In the genomic region with DNA sequence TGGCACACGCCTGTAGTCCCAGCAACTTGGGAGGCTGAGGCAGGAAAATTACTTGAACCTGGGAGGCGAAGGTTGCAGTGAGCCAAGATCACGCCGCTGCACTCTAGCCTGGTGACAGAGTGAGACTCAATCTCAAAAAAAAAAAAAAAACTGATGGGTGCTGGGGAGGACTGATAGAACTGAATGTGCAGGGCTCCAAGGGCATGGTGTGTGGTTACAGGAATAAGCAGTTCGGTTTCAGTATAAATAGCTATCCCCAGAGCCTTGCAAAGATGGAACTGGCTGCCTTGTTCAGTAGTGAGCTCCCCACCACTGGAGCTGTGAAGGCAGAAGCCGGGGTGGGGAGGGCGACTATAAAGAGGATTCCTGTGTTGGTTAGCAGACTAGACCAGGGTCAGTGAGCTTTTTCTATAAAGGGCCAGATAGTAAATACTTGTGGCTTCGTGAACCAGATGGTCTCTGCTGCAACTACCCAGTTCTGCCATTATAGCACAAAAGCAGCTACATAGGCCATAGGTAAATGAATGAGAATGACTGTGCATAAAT, we compare ENCODE assay signal across 23 cellular contexts. TPM values are rescaled to one million over a fixed set of nuclear protein-coding genes. Genes with fewer than 3 reads are reported as not detected.
DNase-seq lines count a peak whose midpoint lies in the region; ATAC-seq, FAIRE-seq and TF ChIP-seq lines count a peak whose summit lies in the region.
"Had no signal": no experiment of that assay in that cellular context is flagged by ENCODE, and none has a peak within 500 bp of the region (broad histone marks: within the 10 kb centered on the region; RNA-seq: fewer than 3 reads in every experiment).

No MANE protein-coding gene starts in this region.

- in situ Hi-C loops in HepG2 (cut with HindIII; ENCODE audit: extremely low pct_ligation_motif_present, low pct_unique_long_range_greater_than_20kb) = no loop called here

- H3K4me2 ChIP-seq in HepG2 (ENCODE audit: low read depth, low read length) = no peak overlapping the region

- POLR2A ChIA-PET in HepG2 (lab: Yijun Ruan, JAX) = interaction anchor here (0.8 to 1.9 kb wide), 2 partner anchors 21 to 23 kb away, joined by 3 to 9 read pairs; no protein-coding TSS in a partner anchor
- POLR2A ChIA-PET in naive thymus-derived CD4-positive, alpha-beta T cell (lab: Charles Lee) = interaction anchor here (0.7 to 2.0 kb wide), 5 partner anchors 24 to 1068 kb away, joined by 3 to 10 read pairs (median 4); partner anchors contain the start of genes APOL6 and HMGXB4

- no peaks in the 10 kb centered on the region for H3K9me3 Mint-ChIP-seq in effector memory CD8-positive, alpha-beta T cell
- peaks cover 0 to under 1% (median 0%) of the 10 kb centered on the region in 11 donors for H3K9me3 Mint-ChIP-seq in naive thymus-derived CD4-positive, alpha-beta T cell
- H3K9me3 Mint-ChIP-seq: activated naive CD8-positive, alpha-beta T cell treated with anti-CD3 and anti-CD28 coated beads, Interleukin-2, amount 50 U/mL, for 24 hours; activated T-helper 2 cell treated with anti-CD3 and anti-CD28 coated beads, Interferon-gamma antibody, Interleukin-2, Interleukin-4, amounts not matched to agents 10 μg/mL and 5 μg/mL and 100 μg/mL, durations not matched to agents 14 hours and 24 hours and 36 hours; nephron; T-helper 1 cell treated with Interleukin-12 subunit alpha and Interleukin-12 subunit beta and Interleukin-4 antibody, amounts not matched to agents 30 μg/mL and 1 μg/mL, for 36 hours had no signal

- TF ChIP-seq EP300 in HepG2 (IDR thresholded peaks at IDR 0.05; ENCODE audit: low read depth in 2 of 2, low read length in 2 of 2) (no peak), HepG2 (CRISPR knock-in tag; IDR thresholded peaks at IDR 0.05; ENCODE audit: borderline replicate concordance) (no peak)

- H3K4me3 ChIP-seq in HepG2 (replicated peaks in 1 of 3; ENCODE audit: insufficient read depth in 1 of 3, low read depth in 2 of 3, low read length in 3 of 3) (no peak overlapping the region), right lobe of liver (no peak overlapping the region), thyroid gland (replicated peaks in 1 of 3) (no peak overlapping the region)
- H3K4me3 ChIP-seq in naive thymus-derived CD4-positive, alpha-beta T cell (ENCODE audit: low read length) = no peak overlapping the region
- H3K4me3 ChIP-seq: HAP-1, upper lobe of right lung had no signal

- no peak overlapping the region for H3K4me3 Mint-ChIP-seq in effector memory CD8-positive, alpha-beta T cell
- H3K4me3 Mint-ChIP-seq in naive thymus-derived CD4-positive, alpha-beta T cell = peak overlapping the region in 6 of 10 donors; percentile 26 to 58 (median 43)
- H3K4me3 Mint-ChIP-seq: activated naive CD8-positive, alpha-beta T cell treated with anti-CD3 and anti-CD28 coated beads, Interleukin-2, amount 50 U/mL, for 24 hours; nephron; T-helper 1 cell treated with Interleukin-12 subunit alpha and Interleukin-12 subunit beta and Interleukin-4 antibody, amounts not matched to agents 30 μg/mL and 1 μg/mL, for 36 hours had no signal

- H3K36me3 ChIP-seq in HepG2 (replicated peaks in 1 of 2; ENCODE audit: control insufficient read depth in 1 of 2, insufficient read depth in 2 of 2, low read length in 2 of 2) = peaks cover 4 to 18% of the 10 kb centered on the region in 2 experiments; a peak in 3 of 5 replicates
- H3K36me3 ChIP-seq in right lobe of liver = no peaks in the 10 kb centered on the region
- H3K36me3 ChIP-seq in naive thymus-derived CD4-positive, alpha-beta T cell (ENCODE audit: control insufficient read depth in 2 of 3, insufficient read depth in 3 of 3, low read length in 3 of 3) = no peaks in the 10 kb centered on the region
- H3K36me3 ChIP-seq in thyroid gland = no peaks in the 10 kb centered on the region
- H3K36me3 ChIP-seq: HAP-1 had no signal

- no peaks in the 10 kb centered on the region for H3K27me3 Mint-ChIP-seq in effector memory CD8-positive, alpha-beta T cell
- H3K27me3 Mint-ChIP-seq in naive thymus-derived CD4-positive, alpha-beta T cell = no peaks in the 10 kb centered on the region
- H3K27me3 Mint-ChIP-seq: activated naive CD8-positive, alpha-beta T cell treated with anti-CD3 and anti-CD28 coated beads, Interleukin-2, amount 50 U/mL, for 24 hours had no signal

- peaks cover 52% of the 10 kb centered on the region for H3K4me1 ChIP-seq in HepG2 (ENCODE audit: insufficient read depth, low read length)
- H3K4me1 ChIP-seq in right lobe of liver = peaks cover 0 to 28% (median 14%) of the 10 kb centered on the region in 4 donors
- H3K4me1 ChIP-seq in naive thymus-derived CD4-positive, alpha-beta T cell (ENCODE audit: control insufficient read depth in 2 of 2, insufficient read depth in 2 of 2, low read length in 2 of 2) = peaks cover 44 to 46% of the 10 kb centered on the region in 2 donors
- peaks cover 11 to 14% of the 10 kb centered on the region in 2 donors for H3K4me1 ChIP-seq in thyroid gland
- H3K4me1 ChIP-seq: HAP-1 had no signal

- H3K27ac Mint-ChIP-seq in effector memory CD8-positive, alpha-beta T cell = peak overlapping the region; percentile 79 to 93
- peak overlapping the region in 2 of 9 donors; percentile 17 to 89 for H3K27ac Mint-ChIP-seq in naive thymus-derived CD4-positive, alpha-beta T cell
- H3K27ac Mint-ChIP-seq: activated naive CD8-positive, alpha-beta T cell treated with anti-CD3 and anti-CD28 coated beads, Interleukin-2, amount 50 U/mL, for 24 hours; activated T-helper 2 cell treated with anti-CD3 and anti-CD28 coated beads, Interferon-gamma antibody, Interleukin-2, Interleukin-4, amounts not matched to agents 10 μg/mL and 5 μg/mL and 100 μg/mL, durations not matched to agents 14 hours and 24 hours and 36 hours; T-helper 1 cell treated with Interleukin-12 subunit alpha and Interleukin-12 subunit beta and Interleukin-4 antibody, amounts not matched to agents 30 μg/mL and 1 μg/mL, for 36 hours had no signal

- intact Hi-C loops in HepG2 (cut with micrococcal nuclease; ENCODE audit: unreplicated experiment) (no loop called here), right lobe of liver (cut with DNase I) (no loop called here), thyroid gland (cut with DNase I) (no loop called here)
- intact Hi-C loops in naive thymus-derived CD4-positive, alpha-beta T cell (cut with micrococcal nuclease) = loop anchor here in 1 of 2 donors (10.0 kb wide), 1 partner anchor 49 kb away; no protein-coding TSS in a partner anchor

- H3K9me3 ChIP-seq in HepG2 (ENCODE audit: low read length) (no peaks in the 10 kb centered on the region), right lobe of liver (no peaks in the 10 kb centered on the region), thyroid gland (no peaks in the 10 kb centered on the region)
- no peaks in the 10 kb centered on the region for H3K9me3 ChIP-seq in naive thymus-derived CD4-positive, alpha-beta T cell (ENCODE audit: control insufficient read depth in 2 of 3, low read length in 3 of 3)
- H3K9me3 ChIP-seq: HAP-1, upper lobe of right lung had no signal

- CTCF ChIA-PET in HepG2 (lab: Yijun Ruan, JAX; ENCODE audit: low intra/inter-chr PET ratio, low total read pairs) = no interaction called here
- CTCF ChIA-PET in naive thymus-derived CD4-positive, alpha-beta T cell (lab: Charles Lee) = no interaction called here

- peaks cover 61% of the 10 kb centered on the region for H3K79me2 ChIP-seq in HepG2 (ENCODE audit: insufficient read depth, low read length)

- H3K4me1 Mint-ChIP-seq in effector memory CD8-positive, alpha-beta T cell (ENCODE audit: low read depth in 2 of 2) = peaks cover 57 to 60% of the 10 kb centered on the region in 2 donors
- H3K4me1 Mint-ChIP-seq in naive thymus-derived CD4-positive, alpha-beta T cell = peaks cover 51 to 92% (median 85%) of the 10 kb centered on the region in 7 donors

- H2AFZ ChIP-seq in HepG2 (ENCODE audit: low read length) = no peak overlapping the region

- no peak for TF ChIP-seq RAD21 in HepG2 (CRISPR knock-in tag; IDR thresholded peaks at IDR 0.05)

- no peak for FAIRE-seq in HepG2 (lab: Jason Lieb, UNC)

- H4K20me1 ChIP-seq in HepG2 (ENCODE audit: insufficient read depth, low read length) = no peaks in the 10 kb centered on the region; the same call in 1 of the 2 replicates

- TF ChIP-seq CTCF in HepG2 (CRISPR knock-in tag; IDR thresholded peaks at IDR 0.05) (no peak), right lobe of liver (IDR thresholded peaks at IDR 0.05) (no peak), thyroid gland (IDR thresholded peaks at IDR 0.05) (no peak)

- 85% methylated on average over 8 of the region's 8 CpGs for WGBS in HepG2 (ENCODE audit: low lambda C conversion rate)
- 81% methylated on average over 6 of the region's 8 CpGs for WGBS in right lobe of liver (ENCODE audit: insufficient coverage, low coverage, low lambda C conversion rate, missing lambda C conversion rate)
- 84 to 89% methylated on average over 8 of the region's 8 CpGs for WGBS in thyroid gland, 2 donors

- no peak for TF ChIP-seq POLR2A in HepG2 (IDR thresholded peaks at IDR 0.05; ENCODE audit: insufficient read depth in 1 of 2, low read depth in 2 of 2, low read length in 2 of 2)
- no peak for TF ChIP-seq POLR2A in right lobe of liver (IDR thresholded peaks at IDR 0.05)
- TF ChIP-seq POLR2A in thyroid gland (IDR thresholded peaks at IDR 0.05) = no peak

- BruUV-seq in HepG2 (replicated peaks; lab: Mats Ljungman, UMichigan) = no TSS peak

- H3K27me3 ChIP-seq in HepG2 (ENCODE audit: control insufficient read depth in 1 of 2, insufficient read depth in 2 of 2, low read length in 2 of 2) (no peaks in the 10 kb centered on the region; a peak in 1 of 5 replicates), right lobe of liver (no peaks in the 10 kb centered on the region), thyroid gland (no peaks in the 10 kb centered on the region)
- H3K27me3 ChIP-seq in naive thymus-derived CD4-positive, alpha-beta T cell (ENCODE audit: control insufficient read depth in 2 of 2, insufficient read depth in 2 of 2, low read length in 2 of 2) = no peaks in the 10 kb centered on the region
- H3K27me3 ChIP-seq: upper lobe of right lung had no signal

- DNase-seq in HepG2 (ENCODE audit: low spot score) (no peak), right lobe of liver (no peak), inferior parietal cortex (ENCODE audit: extremely low spot score) (no peak), AG08395 (ENCODE audit: low spot score) (no peak), AG08396 (ENCODE audit: low spot score) (no peak), thyroid gland (no peak)
- DNase-seq in effector memory CD8-positive, alpha-beta T cell = no peak
- DNase-seq in naive thymus-derived CD4-positive, alpha-beta T cell = peak in 1 of 9 donors; percentile 15
- DNase-seq: activated naive CD8-positive, alpha-beta T cell treated with anti-CD3 and anti-CD28 coated beads, Interleukin-2, amount 50 U/mL, for 24 hours; Calu3; NCI-H1048; NCI-H2081 treated with DMSO at 0.1 percent for 48 hours; NCI-H526; SHP77 treated with DMSO at 0.1 percent for 48 hours; stimulated activated CD4-positive, alpha-beta T cell treated with anti-CD3 and anti-CD28 coated beads, Interleukin-15, amount 100 ng/mL, for 24 hours; stimulated activated naive CD4-positive, alpha-beta T cell treated with Interleukin-2 at 50 U/mL for 16 hours had no signal

- ATAC-seq in HepG2 = no peak
- no peak for ATAC-seq in right lobe of liver
- no peak for ATAC-seq in effector memory CD8-positive, alpha-beta T cell (replicated peaks)
- no peak for ATAC-seq in naive thymus-derived CD4-positive, alpha-beta T cell
- ATAC-seq: activated naive CD8-positive, alpha-beta T cell treated with anti-CD3 and anti-CD28 coated beads, Interleukin-2, amount 50 U/mL, for 24 hours; upper lobe of right lung had no signal

- H3K9ac ChIP-seq in HepG2 (ENCODE audit: insufficient read depth, low read depth, low read length) = no peak overlapping the region

- H3K27ac ChIP-seq in HepG2 (ENCODE audit: extremely low read length, insufficient read depth, low read length) (no peak overlapping the region), right lobe of liver (no peak overlapping the region), thyroid gland (no peak overlapping the region)
- no peak overlapping the region for H3K27ac ChIP-seq in naive thymus-derived CD4-positive, alpha-beta T cell (ENCODE audit: low read depth, low read length)
- H3K27ac ChIP-seq: epithelial cell of prostate, HL-60, upper lobe of right lung had no signal

- H3K36me3 Mint-ChIP-seq in effector memory CD8-positive, alpha-beta T cell (ENCODE audit: insufficient read depth) = peaks cover 13% of the 10 kb centered on the region
- H3K36me3 Mint-ChIP-seq in naive thymus-derived CD4-positive, alpha-beta T cell = peaks cover 0 to 18% (median 3%) of the 10 kb centered on the region in 5 donors

RNA-seq across cellular contexts. Expression of gene TOM1, which starts 5.9 kb away (rescaled TPM):
- total RNA-seq in HepG2 (2016; rRNA removed; fragmentation: Illumina TruSeq; extraction: Trizol) (26.0 and 30.8 TPM in 2 replicates), right lobe of liver (100 to 1,000 TPM in 2 of 6 experiments, 10 to 100 TPM in 4; 45.0 to 124 (median 54.0) TPM), thyroid gland (10 to 100 TPM; 60.5 to 87.1 (median 79.9) TPM)
- 8.2 and 8.9 TPM in 2 replicates for total RNA-seq in HepG2 (2016; cell fraction: cytosol; rRNA removed; fragmentation: Illumina TruSeq; extraction: Trizol; ENCODE audit: low read depth)
- 27.3 and 37.6 TPM in 2 replicates for total RNA-seq in HepG2 (2016; cell fraction: insoluble cytoplasmic fraction; rRNA removed; fragmentation: Illumina TruSeq; extraction: Trizol)
- 14.9 and 15.6 TPM in 2 replicates for total RNA-seq in HepG2 (2016; cell fraction: membrane; rRNA removed; fragmentation: Illumina TruSeq; extraction: Trizol)
- total RNA-seq in HepG2 (2016; cell fraction: nucleus; rRNA removed; fragmentation: Illumina TruSeq; extraction: Trizol) = 23.1 and 32.7 TPM in 2 replicates
- 87.3 and 109 TPM in 2 replicates for polyA plus RNA-seq in HepG2 (2011; rRNA removed)
- polyA plus RNA-seq in HepG2 (2011; cell fraction: cytosol; rRNA removed) = 88.6 and 94.3 TPM in 2 replicates
- polyA plus RNA-seq in HepG2 (2011; cell fraction: nucleus; rRNA removed) = 114 and 120 TPM in 2 replicates
- polyA plus RNA-seq in HepG2 (2012) = 46.6 and 59.1 TPM in 2 replicates
- 7.6 and 7.8 TPM in 2 replicates for polyA plus RNA-seq in HepG2 (2016; cell fraction: cytosol; fragmentation: Illumina TruSeq; extraction: Trizol; ENCODE audit: low read depth)
- polyA plus RNA-seq in HepG2 (2016; cell fraction: insoluble cytoplasmic fraction; fragmentation: Illumina TruSeq; extraction: Trizol; ENCODE audit: low read depth) = 26.3 and 33.2 TPM in 2 replicates
- polyA plus RNA-seq in HepG2 (2016; cell fraction: membrane; fragmentation: Illumina TruSeq; extraction: Trizol; ENCODE audit: low read depth) = 11.4 and 13.9 TPM in 2 replicates
- polyA plus RNA-seq in HepG2 (2016; cell fraction: nucleus; fragmentation: Illumina TruSeq; extraction: Trizol; ENCODE audit: insufficient read depth, low read depth) = 40.8 and 47.0 TPM in 2 replicates
- 56.0 and 249 TPM in 2 replicates for polyA minus RNA-seq in HepG2 (2011; rRNA and poly(A)+ RNA removed; ENCODE audit: low replicate concordance)
- 41.1 and 54.6 TPM in 2 replicates for polyA minus RNA-seq in HepG2 (2011; cell fraction: cytosol; rRNA and poly(A)+ RNA removed)
- 59.4 and 74.8 TPM in 2 replicates for polyA minus RNA-seq in HepG2 (2011; cell fraction: nucleus; rRNA and poly(A)+ RNA removed)
- total RNA-seq in naive thymus-derived CD4-positive, alpha-beta T cell = 100 to 1,000 TPM in 2 of 5 experiments, 10 to 100 TPM in 3; 36.5 to 225 (median 62.1) TPM
- 10 to 100 TPM; 32.3 to 45.6 TPM for polyA plus RNA-seq in naive thymus-derived CD4-positive, alpha-beta T cell

RNA-seq across cellular contexts. Expression of gene HMGXB4, which starts 48.3 kb away (rescaled TPM):
- total RNA-seq in HepG2 (2016; rRNA removed; fragmentation: Illumina TruSeq; extraction: Trizol) (13.9 and 14.4 TPM in 2 replicates), right lobe of liver (1 to 10 TPM; 4.6 to 8.2 (median 5.7) TPM), thyroid gland (10 to 100 TPM; 13.8 to 24.7 (median 19.9) TPM)
- total RNA-seq in HepG2 (2016; cell fraction: cytosol; rRNA removed; fragmentation: Illumina TruSeq; extraction: Trizol; ENCODE audit: low read depth) = 4.6 and 5.0 TPM in 2 replicates
- total RNA-seq in HepG2 (2016; cell fraction: insoluble cytoplasmic fraction; rRNA removed; fragmentation: Illumina TruSeq; extraction: Trizol) = 14.4 and 14.9 TPM in 2 replicates
- 7.8 and 8.6 TPM in 2 replicates for total RNA-seq in HepG2 (2016; cell fraction: membrane; rRNA removed; fragmentation: Illumina TruSeq; extraction: Trizol)
- total RNA-seq in HepG2 (2016; cell fraction: nucleus; rRNA removed; fragmentation: Illumina TruSeq; extraction: Trizol) = 19.3 and 22.2 TPM in 2 replicates
- polyA plus RNA-seq in HepG2 (2011; rRNA removed) = 12.1 and 16.3 TPM in 2 replicates
- 6.8 and 8.2 TPM in 2 replicates for polyA plus RNA-seq in HepG2 (2011; cell fraction: cytosol; rRNA removed)
- 15.1 and 15.5 TPM in 2 replicates for polyA plus RNA-seq in HepG2 (2011; cell fraction: nucleus; rRNA removed)
- polyA plus RNA-seq in HepG2 (2012) = 8.7 and 12.7 TPM in 2 replicates
- 0.37 and 0.62 TPM in 2 replicates for polyA plus RNA-seq in HepG2 (2016; cell fraction: cytosol; fragmentation: Illumina TruSeq; extraction: Trizol; ENCODE audit: low read depth)
- polyA plus RNA-seq in HepG2 (2016; cell fraction: insoluble cytoplasmic fraction; fragmentation: Illumina TruSeq; extraction: Trizol; ENCODE audit: low read depth) = 16.2 and 17.1 TPM in 2 replicates
- polyA plus RNA-seq in HepG2 (2016; cell fraction: membrane; fragmentation: Illumina TruSeq; extraction: Trizol; ENCODE audit: low read depth) = 2.7 and 2.9 TPM in 2 replicates
- polyA plus RNA-seq in HepG2 (2016; cell fraction: nucleus; fragmentation: Illumina TruSeq; extraction: Trizol; ENCODE audit: insufficient read depth, low read depth) = 24.2 and 30.5 TPM in 2 replicates
- 38.9 and 39.2 TPM in 2 replicates for polyA minus RNA-seq in HepG2 (2011; rRNA and poly(A)+ RNA removed; ENCODE audit: low replicate concordance)
- 8.6 and 10.1 TPM in 2 replicates for polyA minus RNA-seq in HepG2 (2011; cell fraction: cytosol; rRNA and poly(A)+ RNA removed)
- 59.7 and 70.8 TPM in 2 replicates for polyA minus RNA-seq in HepG2 (2011; cell fraction: nucleus; rRNA and poly(A)+ RNA removed)
- total RNA-seq in naive thymus-derived CD4-positive, alpha-beta T cell = 10 to 100 TPM; 23.3 to 39.1 (median 32.2) TPM
- 10 to 100 TPM; 12.2 to 12.8 TPM for polyA plus RNA-seq in naive thymus-derived CD4-positive, alpha-beta T cell

Comparison
In these comparisons a context has a peak if more than half of its experiments do, and no peak if none do; other contexts are left out.
1. H3K4me3 Mint-ChIP-seq: peak in naive thymus-derived CD4-positive, alpha-beta T cell (6 of 10); none in effector memory CD8-positive, alpha-beta T cell (0 of 2).